Comparison of ENCODE assay signal across 15 cellular contexts in the genomic region with DNA sequence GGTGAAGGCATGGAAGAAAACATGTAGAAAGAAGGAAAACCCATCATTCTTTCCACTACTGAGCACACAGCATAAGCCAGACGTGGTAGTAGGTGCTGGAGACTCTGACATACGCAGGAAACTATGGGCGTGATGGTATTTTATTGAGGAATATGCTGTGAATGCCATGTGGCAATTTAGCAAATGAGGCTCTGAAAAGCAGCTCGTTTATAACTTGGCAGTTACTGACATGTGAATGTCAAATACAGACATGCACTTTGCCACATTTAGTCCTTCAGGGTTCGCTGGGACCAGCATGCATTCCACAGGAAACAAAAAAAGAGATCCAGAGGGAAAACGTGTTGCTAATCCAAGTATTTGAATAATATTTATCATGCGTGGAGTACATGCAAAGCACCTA.
DNase-seq lines count a peak whose midpoint lies in the region; ATAC-seq lines count a peak whose summit lies in the region.
"Had no signal": no experiment of that assay in that cellular context is flagged by ENCODE, and none has a peak within 500 bp of the region (broad histone marks: within the 10 kb centered on the region; RNA-seq: fewer than 3 reads in every experiment).

No MANE protein-coding gene starts in this region.

- H4K8ac ChIP-seq in trophoblast cell (ENCODE audit: low read depth, low read length): no peak overlapping the region

- H2AFZ ChIP-seq in trophoblast cell (ENCODE audit: insufficient read depth, low read length, poor library complexity): no peak overlapping the region

- H3K36me3 ChIP-seq in trophoblast cell (ENCODE audit: control insufficient read depth in 1 of 2, insufficient read depth in 2 of 2, low read length in 2 of 2): no peaks in the 10 kb centered on the region
- H3K36me3 ChIP-seq: HAP-1 had no signal

- no CpG with 5 or more reads among the region's 7 CpGs for WGBS in trophoblast cell (ENCODE audit: extremely low coverage, insufficient coverage, insufficient read length)

- H3K79me2 ChIP-seq in trophoblast cell (ENCODE audit: control insufficient read depth, insufficient read depth, low read length, poor library complexity): no peaks in the 10 kb centered on the region

- no peak overlapping the region for H3K18ac ChIP-seq in trophoblast cell (ENCODE audit: low read length)

- H3K27me3 ChIP-seq in trophoblast cell (ENCODE audit: insufficient read depth, low read length): no peaks in the 10 kb centered on the region

- no peak overlapping the region for H2AK5ac ChIP-seq in trophoblast cell (ENCODE audit: low read length)

- no peak overlapping the region for H3K4ac ChIP-seq in trophoblast cell (ENCODE audit: low read depth, low read length)

- H3K14ac ChIP-seq in trophoblast cell (ENCODE audit: low read length): no peak overlapping the region

- H3K4me2 ChIP-seq in trophoblast cell (ENCODE audit: low read length): no peak overlapping the region

- no peak overlapping the region for H2BK5ac ChIP-seq in trophoblast cell (ENCODE audit: low read depth, low read length, poor library complexity)

- no peak overlapping the region for H4K12ac ChIP-seq in trophoblast cell (ENCODE audit: low read depth, low read length)

- ATAC-seq in HG02970 (IDR thresholded peaks at IDR 0.05; ENCODE audit: low FRiP score, unreplicated experiment): no peak

- no peak overlapping the region for H3K23ac ChIP-seq in trophoblast cell (ENCODE audit: low read length)

- no peak overlapping the region for H3K27ac ChIP-seq in trophoblast cell (ENCODE audit: low read depth, low read length)

- no peak overlapping the region for H3K9ac ChIP-seq in trophoblast cell (ENCODE audit: low read length)

- H3K9me3 ChIP-seq in trophoblast cell (ENCODE audit: insufficient read depth, low read depth, low read length): no peaks in the 10 kb centered on the region
- H3K9me3 ChIP-seq: HAP-1 had no signal

- H3K4me1 ChIP-seq in trophoblast cell (ENCODE audit: control insufficient read depth in 1 of 2, insufficient read depth in 2 of 2, low read length in 2 of 2): peaks cover 4 to 5% of the 10 kb centered on the region in 2 experiments
- H3K4me1 ChIP-seq: HAP-1 had no signal

- DNase-seq in NCI-H1048 (lab: John Stamatoyannopoulos, UW): peak; percentile 91
- peak; percentile 64 for DNase-seq in NCI-H1694 (lab: John Stamatoyannopoulos, UW)
- DNase-seq in NCI-H526 treated with DMSO at 0.1 percent for 48 hours (lab: John Stamatoyannopoulos, UW): peak; percentile 98
- peak; percentile 62 to 82 for DNase-seq in trophoblast cell
- no peak for DNase-seq in NCI-H226
- DNase-seq: C1 segment of cervical spinal cord; Calu3; CD4-positive, alpha-beta memory T cell; COR-L47; DMS79; GF-D8; GOT3; HFFc6 had no signal

- H2BK12ac ChIP-seq in trophoblast cell (ENCODE audit: low read length): no peak overlapping the region

- H3K4me3 ChIP-seq in trophoblast cell (ENCODE audit: low read depth, low read length): no peak overlapping the region
- H3K4me3 ChIP-seq: HAP-1 had no signal

- H3K79me1 ChIP-seq in trophoblast cell (ENCODE audit: low read length): no peaks in the 10 kb centered on the region

- H2BK120ac ChIP-seq in trophoblast cell (ENCODE audit: insufficient read depth, low read length, poor library complexity): no peak overlapping the region

- H4K91ac ChIP-seq in trophoblast cell (ENCODE audit: low read depth, low read length): no peak overlapping the region
